In genomic region chr9:129576546-129577543, GRCh38 we compare ENCODE assay signal across 15 cellular contexts. TPM values are rescaled to one million over a fixed set of nuclear protein-coding genes. Genes with fewer than 3 reads are reported as not detected.
DNase-seq lines count a peak whose midpoint lies in the region; ATAC-seq and TF ChIP-seq lines count a peak whose summit lies in the region.
"Had no signal": no experiment of that assay in that cellular context is flagged by ENCODE, and none has a peak within 500 bp of the region (broad histone marks: within the 10 kb centered on the region; RNA-seq: fewer than 3 reads in every experiment).

No MANE protein-coding gene starts in this region.

- peak overlapping the region; percentile 92 for H4K8ac ChIP-seq in mesenchymal stem cell (ENCODE audit: low read length)

- peak overlapping the region; percentile 62 to 91 for H3K4ac ChIP-seq in mesenchymal stem cell (ENCODE audit: low read depth in 1 of 2, low read length in 2 of 2)

- H3K14ac ChIP-seq in mesenchymal stem cell (ENCODE audit: low read length in 2 of 2), result peak overlapping the region in 1 of 2 experiments; percentile 62

- TF ChIP-seq POLR2A in lower leg skin (IDR thresholded peaks at IDR 0.05), result no peak

- H3K18ac ChIP-seq in mesenchymal stem cell (ENCODE audit: low read depth in 1 of 2, low read length in 2 of 2), result peak overlapping the region; percentile 64 to 96

- H3K27ac ChIP-seq in duodenal mucosa (ENCODE audit: low read depth, low read length) (peak overlapping the region; percentile 42), mesenchymal stem cell (ENCODE audit: low read length, poor library complexity, severe bottlenecking) (no peak overlapping the region)

- peak overlapping the region; percentile 79 for H2BK15ac ChIP-seq in mesenchymal stem cell (ENCODE audit: low read depth, poor library complexity, severe bottlenecking)

- CTCF ChIA-PET in AG04449 (lab: Yijun Ruan, JAX), result no interaction called here

- no peak overlapping the region for H3K23ac ChIP-seq in mesenchymal stem cell (ENCODE audit: low read length in 2 of 2)

- H2AK5ac ChIP-seq in mesenchymal stem cell (ENCODE audit: low read length, severe bottlenecking), result no peak overlapping the region

- H3K36me3 ChIP-seq in NT2/D1 (ENCODE audit: insufficient read depth, insufficient read length, low read length) (no peaks in the 10 kb centered on the region), duodenal mucosa (ENCODE audit: control insufficient read depth in 1 of 2, insufficient read depth in 2 of 2, low read length in 2 of 2) (no peaks in the 10 kb centered on the region), mesenchymal stem cell (ENCODE audit: control insufficient read depth in 1 of 2, insufficient read depth in 2 of 2, low read depth in 1 of 2, low read length in 2 of 2) (no peaks in the 10 kb centered on the region)

- WGBS in mesenchymal stem cell, result 58% methylated on average over 34 of the region's 34 CpGs
- WGBS in lower leg skin, 2 donors, result 73 to 74% methylated on average over 31 to 34 of the region's 34 CpGs

- intact Hi-C loops in lower leg skin (cut with DNase I; ENCODE audit: low total_unique reads), result no loop called here

- peak overlapping the region; percentile 37 for H2AFZ ChIP-seq in mesenchymal stem cell (ENCODE audit: low read depth, low read length)

- H3K4me2 ChIP-seq in mesenchymal stem cell (ENCODE audit: low read length, poor library complexity, severe bottlenecking), result no peak overlapping the region

- H3K27me3 ChIP-seq in NT2/D1 (ENCODE audit: insufficient read depth, insufficient read length) (no peaks in the 10 kb centered on the region), duodenal mucosa (ENCODE audit: control insufficient read depth in 1 of 2, insufficient read depth in 2 of 2, low read length in 2 of 2) (no peaks in the 10 kb centered on the region), mesenchymal stem cell (ENCODE audit: control insufficient read depth in 1 of 2, insufficient read depth in 1 of 2, low read length in 2 of 2) (no peaks in the 10 kb centered on the region)

- H3K4me1 ChIP-seq in NT2/D1 (ENCODE audit: insufficient read depth, insufficient read length) (peaks cover 21% of the 10 kb centered on the region), duodenal mucosa (ENCODE audit: control insufficient read depth in 1 of 2, insufficient read depth in 2 of 2, low read length in 2 of 2) (peaks cover 0 to 4% of the 10 kb centered on the region in 2 donors), mesenchymal stem cell (ENCODE audit: control insufficient read depth, insufficient read depth, low read depth, low read length) (peaks cover 18% of the 10 kb centered on the region)

- peak overlapping the region; percentile 86 for H2BK120ac ChIP-seq in mesenchymal stem cell (ENCODE audit: low read depth, low read length)

- no peak for ATAC-seq in activated CD4-positive, CD25-positive, alpha-beta regulatory T cell treated with anti-CD3 and anti-CD28 coated beads, Interleukin-2, amount 50 U/mL, for 24 hours

- DNase-seq in AG04449 (ENCODE audit: low read depth, low spot score) (peak; percentile 44), NT2/D1 (ENCODE audit: low read depth, low spot score) (no peak), mesenchymal stem cell (peak; percentile 77), MV-4-11 (lab: John Stamatoyannopoulos, UW) (no peak), lower leg skin (ENCODE audit: low spot score in 2 of 2) (no peak), DMS153 treated with DMSO at 0.1 percent for 48 hours (lab: John Stamatoyannopoulos, UW; ENCODE audit: unreplicated experiment) (no peak)
- DNase-seq: activated T-cell treated with anti-CD3 and anti-CD28 coated beads, Interleukin-2, amount 50 U/mL, for 4 hours; C1 segment of cervical spinal cord; GF-D8; NCI-H187 had no signal

- no peak overlapping the region for H2BK5ac ChIP-seq in mesenchymal stem cell (ENCODE audit: low read depth, low read length, poor library complexity, severe bottlenecking)

- H3K79me1 ChIP-seq in mesenchymal stem cell (replicated peaks; ENCODE audit: low read length, poor library complexity, severe bottlenecking), result no peaks in the 10 kb centered on the region

- POLR2A ChIA-PET in AG04449 (lab: Yijun Ruan, JAX), result interaction anchor here (0.7 to 1.0 kb wide), 2 partner anchors 31 to 299 kb away, joined by 3 read pairs; no protein-coding TSS in a partner anchor

- H3K4me3 ChIP-seq in AG04449 (ENCODE audit: low read depth, low read length) (no peak overlapping the region; the same call in 1 of the 2 replicates), NT2/D1 (ENCODE audit: insufficient read length, low read depth) (no peak overlapping the region), duodenal mucosa (ENCODE audit: low read depth in 1 of 2, low read length in 2 of 2) (no peak overlapping the region), mesenchymal stem cell (ENCODE audit: insufficient read depth in 1 of 2, low read depth in 1 of 2, low read length in 2 of 2) (no peak overlapping the region), lower leg skin (ENCODE audit: low read depth, poor library complexity, severe bottlenecking) (no peak overlapping the region)

- peak overlapping the region; percentile 49 to 64 for H2BK12ac ChIP-seq in mesenchymal stem cell (ENCODE audit: low read length in 2 of 2)

- H3K9ac ChIP-seq in NT2/D1 (ENCODE audit: insufficient read length, low read depth) (peak overlapping the region; percentile 42), duodenal mucosa (ENCODE audit: low read depth in 1 of 2, low read length in 2 of 2) (no peak overlapping the region), mesenchymal stem cell (ENCODE audit: low read length) (peak overlapping the region; percentile 22)

- no peak for TF ChIP-seq CTCF in AG04449 (IDR thresholded peaks at IDR 0.05; ENCODE audit: insufficient read depth, low read length, missing control alignments)
- TF ChIP-seq CTCF in lower leg skin (IDR thresholded peaks at IDR 0.05), result no peak

- H4K91ac ChIP-seq in mesenchymal stem cell (ENCODE audit: low read length), result peak overlapping the region; percentile 53

- H3K9me3 ChIP-seq in NT2/D1 (ENCODE audit: insufficient read depth, low read length), result peaks cover 15% of the 10 kb centered on the region; the same call in 1 of the 2 replicates
- no peaks in the 10 kb centered on the region for H3K9me3 ChIP-seq in duodenal mucosa (ENCODE audit: control insufficient read depth in 1 of 2, low read length in 2 of 2)
- H3K9me3 ChIP-seq in mesenchymal stem cell (ENCODE audit: control insufficient read depth, low read length), result no peaks in the 10 kb centered on the region

RNA-seq across cellular contexts. Expression of gene C9orf50, which starts 44.1 kb away (rescaled TPM):
- polyA plus RNA-seq in mesenchymal stem cell (2013, experiment 1 of 2), result 0.03 TPM
- polyA plus RNA-seq in mesenchymal stem cell (2013, experiment 2 of 2), result 0.04 TPM
- total RNA-seq in lower leg skin, result not detected
- total RNA-seq: activated T-cell treated with anti-CD3 and anti-CD28 coated beads, Interleukin-2, amount 50 U/mL, for 4 hours; frontal cortex; mesenteric fat pad; urinary bladder had no signal

RNA-seq across cellular contexts. Expression of gene NTMT1, which starts 49.1 kb away (rescaled TPM):
- 38.5 TPM for polyA plus RNA-seq in mesenchymal stem cell (2013, experiment 1 of 2)
- polyA plus RNA-seq in mesenchymal stem cell (2013, experiment 2 of 2), result 39.6 TPM
- 10 to 100 TPM; 19.7 to 31.0 (median 25.7) TPM for total RNA-seq in lower leg skin

Comparison
In these comparisons a context has a peak if more than half of its experiments do, and no peak if none do; other contexts are left out.
1. DNase-seq: peak in AG04449 (single experiment) and mesenchymal stem cell (single experiment); none in NT2/D1 (single experiment), MV-4-11 (single experiment), lower leg skin (0 of 2) and DMS153 treated with DMSO at 0.1 percent for 48 hours (single experiment).
2. H3K9ac ChIP-seq: peak in NT2/D1 (single experiment) and mesenchymal stem cell (single experiment); none in duodenal mucosa (0 of 2).